ENCODE assay signal across 35 cellular contexts in the genomic region with DNA sequence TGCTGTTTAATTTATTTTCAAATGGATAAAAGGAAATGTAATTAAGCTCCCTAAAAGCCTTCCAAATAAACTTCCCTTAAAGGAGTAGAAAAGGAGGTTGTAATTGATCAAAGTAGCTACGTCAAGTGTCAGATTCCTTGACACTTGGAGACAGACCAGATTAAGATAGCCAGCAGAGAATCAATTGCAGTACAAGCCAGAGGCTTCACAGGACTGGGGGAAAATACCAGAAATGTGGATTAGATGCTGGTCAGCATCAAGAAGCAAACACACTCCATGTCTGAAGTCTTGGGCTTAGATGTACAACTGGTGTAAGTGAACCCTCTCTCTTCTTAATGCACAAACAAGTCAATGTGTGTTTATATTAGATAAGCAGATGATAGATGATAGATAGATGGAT.
"Had no signal": no experiment of that assay in that cellular context is flagged by ENCODE, and none has a peak within 500 bp of the region (broad histone marks: within the 10 kb centered on the region; RNA-seq: fewer than 3 reads in every experiment).

No MANE protein-coding gene starts in this region.

- H3K9me3 Mint-ChIP-seq: activated B cell treated with CpG ODN at 0.5 μM for 24 hours; activated CD4-positive, alpha-beta memory T cell treated with anti-CD3 and anti-CD28 coated beads for 36 hours; activated CD8-positive, alpha-beta T cell treated with anti-CD3 and anti-CD28 coated beads for 36 hours; activated naive CD8-positive, alpha-beta T cell treated with anti-CD3 and anti-CD28 coated beads, Interleukin-2, amount 10 ng/mL, durations not matched to agents 7 days and 5 days; activated naive CD8-positive, alpha-beta T cell treated with anti-CD3 and anti-CD28 coated beads, Interleukin-2, amount 50 U/mL, for 24 hours; T-helper 2 cell treated with Interferon-gamma antibody and Interleukin-4, amounts not matched to agents 5 μg/mL and 100 μg/mL, for 36 hours had no signal

- H3K4me1 Mint-ChIP-seq: activated B cell treated with CpG ODN at 0.5 μM for 24 hours; activated CD4-positive, alpha-beta T cell treated with anti-CD3 and anti-CD28 coated beads, Interleukin-2, amount 10 ng/mL, durations not matched to agents 24 days and 14 days; activated naive CD4-positive, alpha-beta T cell treated with anti-CD3 and anti-CD28 coated beads, Interleukin-2, amount 10 ng/mL, durations not matched to agents 7 days and 5 days; activated naive CD4-positive, alpha-beta T cell treated with anti-CD3 and anti-CD28 coated beads, Interleukin-2, amount 50 U/mL, for 24 hours; activated naive CD8-positive, alpha-beta T cell treated with anti-CD3 and anti-CD28 coated beads, Interleukin-2, amount 10 ng/mL, durations not matched to agents 7 days and 5 days; activated naive CD8-positive, alpha-beta T cell treated with anti-CD3 and anti-CD28 coated beads, Interleukin-2, amount 50 U/mL, for 24 hours; central memory CD8-positive, alpha-beta T cell had no signal

- H3K4me1 ChIP-seq: ascending aorta had no signal

- H3K9me3 ChIP-seq: ascending aorta had no signal

- H3K4me3 Mint-ChIP-seq: activated B cell treated with CpG ODN at 0.5 μM for 24 hours; activated CD4-positive, alpha-beta memory T cell treated with anti-CD3 and anti-CD28 coated beads for 36 hours; activated CD4-positive, alpha-beta T cell treated with anti-CD3 and anti-CD28 coated beads, Interleukin-2, amount 10 ng/mL, durations not matched to agents 24 days and 14 days; activated CD8-positive, alpha-beta T cell treated with anti-CD3 and anti-CD28 coated beads for 36 hours; activated naive CD4-positive, alpha-beta T cell treated with anti-CD3 and anti-CD28 coated beads, Interleukin-2, amount 10 ng/mL, durations not matched to agents 7 days and 5 days; activated naive CD4-positive, alpha-beta T cell treated with anti-CD3 and anti-CD28 coated beads, Interleukin-2, amount 50 U/mL, for 24 hours; activated naive CD8-positive, alpha-beta T cell; activated naive CD8-positive, alpha-beta T cell treated with anti-CD3 and anti-CD28 coated beads, Interleukin-2, amount 10 ng/mL, durations not matched to agents 7 days and 5 days; activated naive CD8-positive, alpha-beta T cell treated with anti-CD3 and anti-CD28 coated beads, Interleukin-2, amount 50 U/mL, for 24 hours; activated T-cell treated with anti-CD3 and anti-CD28 coated beads, Interleukin-2, amount 50 U/mL, for 4 hours; brain; central memory CD8-positive, alpha-beta T cell; T-helper 1 cell treated with Interleukin-12 subunit alpha and Interleukin-12 subunit beta and Interleukin-4 antibody, amounts not matched to agents 30 μg/mL and 1 μg/mL, for 36 hours; T-helper 2 cell treated with Interferon-gamma antibody and Interleukin-4, amounts not matched to agents 5 μg/mL and 100 μg/mL, for 36 hours had no signal

- H3K27me3 ChIP-seq: ascending aorta, cardiac muscle cell had no signal

- H3K36me3 ChIP-seq: ascending aorta, cardiac muscle cell had no signal

- H3K4me3 ChIP-seq: ascending aorta, cardiac muscle cell had no signal

- ATAC-seq: activated CD8-positive, alpha-beta T cell treated with anti-CD3 and anti-CD28 coated beads for 36 hours; activated naive CD8-positive, alpha-beta T cell treated with anti-CD3 and anti-CD28 coated beads, Interleukin-2, amount 50 U/mL, for 24 hours; activated T-cell treated with anti-CD3 and anti-CD28 coated beads, Interleukin-2, amount 50 U/mL, for 4 hours had no signal

- H3K36me3 Mint-ChIP-seq: activated CD4-positive, alpha-beta memory T cell treated with anti-CD3 and anti-CD28 coated beads for 36 hours; activated naive CD4-positive, alpha-beta T cell treated with anti-CD3 and anti-CD28 coated beads, Interleukin-2, amount 10 ng/mL, durations not matched to agents 7 days and 5 days; activated naive CD4-positive, alpha-beta T cell treated with anti-CD3 and anti-CD28 coated beads, Interleukin-2, amount 50 U/mL, for 24 hours; activated naive CD8-positive, alpha-beta T cell; activated naive CD8-positive, alpha-beta T cell treated with anti-CD3 and anti-CD28 coated beads, Interleukin-2, amount 10 ng/mL, durations not matched to agents 7 days and 5 days; brain had no signal

- H3K27me3 Mint-ChIP-seq: activated B cell treated with CpG ODN at 0.5 μM for 24 hours; activated CD4-positive, alpha-beta memory T cell treated with anti-CD3 and anti-CD28 coated beads for 36 hours; activated CD4-positive, alpha-beta T cell treated with anti-CD3 and anti-CD28 coated beads, Interleukin-2, amount 10 ng/mL, durations not matched to agents 24 days and 14 days; activated CD8-positive, alpha-beta T cell treated with anti-CD3 and anti-CD28 coated beads for 36 hours; activated naive CD4-positive, alpha-beta T cell treated with anti-CD3 and anti-CD28 coated beads, Interleukin-2, amount 10 ng/mL, durations not matched to agents 7 days and 5 days; activated naive CD4-positive, alpha-beta T cell treated with anti-CD3 and anti-CD28 coated beads, Interleukin-2, amount 50 U/mL, for 24 hours; activated naive CD8-positive, alpha-beta T cell; activated naive CD8-positive, alpha-beta T cell treated with anti-CD3 and anti-CD28 coated beads, Interleukin-2, amount 10 ng/mL, durations not matched to agents 7 days and 5 days; activated naive CD8-positive, alpha-beta T cell treated with anti-CD3 and anti-CD28 coated beads, Interleukin-2, amount 50 U/mL, for 24 hours; brain; central memory CD8-positive, alpha-beta T cell had no signal

- H3K27ac Mint-ChIP-seq: activated B cell treated with CpG ODN at 0.5 μM for 24 hours; activated CD4-positive, alpha-beta memory T cell treated with anti-CD3 and anti-CD28 coated beads for 36 hours; activated CD4-positive, alpha-beta T cell treated with anti-CD3 and anti-CD28 coated beads, Interleukin-2, amount 10 ng/mL, durations not matched to agents 24 days and 14 days; activated CD8-positive, alpha-beta T cell treated with anti-CD3 and anti-CD28 coated beads for 36 hours; activated naive CD4-positive, alpha-beta T cell treated with anti-CD3 and anti-CD28 coated beads, Interleukin-2, amount 10 ng/mL, durations not matched to agents 7 days and 5 days; activated naive CD4-positive, alpha-beta T cell treated with anti-CD3 and anti-CD28 coated beads, Interleukin-2, amount 50 U/mL, for 24 hours; activated naive CD8-positive, alpha-beta T cell; activated naive CD8-positive, alpha-beta T cell treated with anti-CD3 and anti-CD28 coated beads, Interleukin-2, amount 10 ng/mL, durations not matched to agents 7 days and 5 days; activated naive CD8-positive, alpha-beta T cell treated with anti-CD3 and anti-CD28 coated beads, Interleukin-2, amount 50 U/mL, for 24 hours; activated T-helper 2 cell treated with anti-CD3 and anti-CD28 coated beads, Interferon-gamma antibody, Interleukin-2, Interleukin-4, amounts not matched to agents 10 μg/mL and 5 μg/mL and 100 μg/mL, durations not matched to agents 14 hours and 24 hours and 36 hours; brain; T-helper 1 cell treated with Interleukin-12 subunit alpha and Interleukin-12 subunit beta and Interleukin-4 antibody, amounts not matched to agents 30 μg/mL and 1 μg/mL, for 36 hours; T-helper 2 cell treated with Interferon-gamma antibody and Interleukin-4, amounts not matched to agents 5 μg/mL and 100 μg/mL, for 36 hours had no signal

- DNase-seq: activated B cell treated with CpG ODN at 0.5 μM for 24 hours; activated CD4-positive, alpha-beta memory T cell treated with anti-CD3 and anti-CD28 coated beads for 36 hours; activated CD4-positive, alpha-beta T cell treated with anti-CD3 and anti-CD28 coated beads for 4 hours; activated CD4-positive, alpha-beta T cell treated with anti-CD3 and anti-CD28 coated beads, Interleukin-2, amount 10 ng/mL, durations not matched to agents 24 days and 14 days; activated CD4-positive, alpha-beta T cell treated with anti-CD3 and anti-CD28 coated beads, Interleukin-2, amount 50 U/mL, for 1 hour; activated CD4-positive, alpha-beta T cell treated with anti-CD3 and anti-CD28 coated beads, Interleukin-2, amount 50 U/mL, for 4 hours; activated CD4-positive, CD25-positive, alpha-beta regulatory T cell treated with anti-CD3 and anti-CD28 coated beads, Interleukin-2, amount 50 U/mL, for 72 hours; activated CD8-positive, alpha-beta memory T cell treated with anti-CD3 and anti-CD28 coated beads, Interleukin-2, amount 50 U/mL, for 4 hours; activated CD8-positive, alpha-beta T cell treated with anti-CD3 and anti-CD28 coated beads for 36 hours; activated effector memory CD4-positive, alpha-beta T cell treated with Interleukin-2 at 50 U/mL for 16 hours; activated gamma-delta T cell; activated naive CD4-positive, alpha-beta T cell treated with anti-CD3 and anti-CD28 coated beads, Interleukin-2, amount 10 ng/mL, durations not matched to agents 7 days and 5 days; activated naive CD4-positive, alpha-beta T cell treated with Interleukin-2 at 50 U/mL for 16 hours; activated naive CD8-positive, alpha-beta T cell treated with anti-CD3 and anti-CD28 coated beads, Interleukin-2, amount 10 ng/mL, durations not matched to agents 7 days and 5 days; activated naive CD8-positive, alpha-beta T cell treated with anti-CD3 and anti-CD28 coated beads, Interleukin-2, amount 50 U/mL, for 24 hours; activated T-cell treated with anti-CD3 and anti-CD28 coated beads for 4 hours; activated T-cell treated with anti-CD3 and anti-CD28 coated beads, Interleukin-2, amount 50 U/mL, for 1 hour; activated T-cell treated with anti-CD3 and anti-CD28 coated beads, Interleukin-2, amount 50 U/mL, for 4 hours; amygdala; anterior cingulate cortex; caudate nucleus; cerebellar nuclear complex; T-helper 1 cell; T-helper 2 cell; T-helper 9 cell had no signal

- H3K27ac ChIP-seq: ascending aorta, cardiac muscle cell, VCaP had no signal
